9 cellular contexts compared by ENCODE assay signal in the genomic region with DNA sequence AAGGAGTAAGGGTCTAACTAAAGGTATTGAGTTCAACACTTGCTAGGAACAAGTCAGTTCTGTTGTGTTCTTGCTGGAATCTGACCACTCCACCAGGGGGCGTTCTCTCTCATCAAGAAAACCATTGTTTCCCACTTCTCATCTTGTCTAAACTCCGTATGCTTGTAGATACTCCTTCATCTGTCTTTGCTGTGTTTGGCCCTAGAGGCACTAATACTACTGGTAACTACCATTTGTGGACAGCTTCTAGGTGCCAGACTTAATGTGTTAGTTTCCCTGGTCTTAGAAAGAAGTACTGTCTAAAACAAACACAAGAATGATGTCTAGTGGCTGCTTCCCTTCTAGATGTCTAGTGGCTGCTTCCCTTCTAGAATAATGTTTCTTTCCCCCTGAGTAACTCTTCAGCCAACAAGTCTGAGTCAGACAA. TPM values are rescaled to one million over a fixed set of nuclear protein-coding genes. Genes with fewer than 3 reads are reported as not detected.
DNase-seq lines count a peak whose midpoint lies in the region; ATAC-seq and TF ChIP-seq lines count a peak whose summit lies in the region.
"Had no signal": no experiment of that assay in that cellular context is flagged by ENCODE, and none has a peak within 500 bp of the region (broad histone marks: within the 10 kb centered on the region; RNA-seq: fewer than 3 reads in every experiment).

No MANE protein-coding gene starts in this region.

- H4K20me1 ChIP-seq in DOHH2 (ENCODE audit: control insufficient read depth, insufficient read depth, low read depth, low read length), result no peaks in the 10 kb centered on the region
- no peaks in the 10 kb centered on the region for H4K20me1 ChIP-seq in KMS-11 (ENCODE audit: insufficient read depth)
- no peaks in the 10 kb centered on the region for H4K20me1 ChIP-seq in PC-9 (ENCODE audit: insufficient read depth)

- CTCF ChIA-PET in PC-9 (lab: Charles Lee), result interaction anchor here (3.3 kb wide), 1 partner anchor 147 kb away, joined by 19 read pairs; no protein-coding TSS in a partner anchor

- peak; percentile 85 for TF ChIP-seq CTCF in DOHH2 (IDR thresholded peaks at IDR 0.05; ENCODE audit: low read depth, low read length, poor library complexity, severe bottlenecking)
- peak; percentile 89 for TF ChIP-seq CTCF in KMS-11 (conservative IDR thresholded peaks at IDR 0.05; ENCODE audit: low read depth, low read length)
- TF ChIP-seq CTCF in PC-9 (conservative IDR thresholded peaks at IDR 0.05), result peak; percentile 90
- peak; percentile 81 for TF ChIP-seq CTCF in nephron progenitor cell (IDR thresholded peaks at IDR 0.05)

- no peak overlapping the region for H3K4me2 ChIP-seq in DOHH2 (ENCODE audit: low read length)
- H3K4me2 ChIP-seq in KMS-11, result no peak overlapping the region
- no peak overlapping the region for H3K4me2 ChIP-seq in PC-9

- peaks cover 10% of the 10 kb centered on the region for H3K9me3 Mint-ChIP-seq in activated T-cell treated with anti-CD3 and anti-CD28 coated beads, Interleukin-2, amount 50 U/mL, for 4 hours
- H3K9me3 Mint-ChIP-seq in nephron progenitor cell, result peaks cover 20% of the 10 kb centered on the region

- peaks cover 2% of the 10 kb centered on the region for H3K4me1 Mint-ChIP-seq in activated T-cell treated with anti-CD3 and anti-CD28 coated beads, Interleukin-2, amount 50 U/mL, for 4 hours (ENCODE audit: low read depth)
- peaks cover 5% of the 10 kb centered on the region for H3K4me1 Mint-ChIP-seq in nephron progenitor cell

- H3K9me3 ChIP-seq in DOHH2 (ENCODE audit: control insufficient read depth, insufficient read depth, low read length) (no peaks in the 10 kb centered on the region), PC-9 (ENCODE audit: insufficient read depth, low read depth) (no peaks in the 10 kb centered on the region; the same call in 1 of the 2 replicates)

- H3K4me3 Mint-ChIP-seq in activated T-cell treated with anti-CD3 and anti-CD28 coated beads, Interleukin-2, amount 50 U/mL, for 4 hours, result no peak overlapping the region
- H3K4me3 Mint-ChIP-seq in nephron progenitor cell, result no peak overlapping the region
- H3K4me3 Mint-ChIP-seq: dendritic cell treated with granulocyte-macrophage colony-stimulating factor and Interleukin-4, amounts not matched to agents 40 ng/mL and 50 ng/mL, for 4 days had no signal

- H3K4me1 ChIP-seq in DOHH2 (ENCODE audit: control insufficient read depth, low read length), result peaks cover 3% of the 10 kb centered on the region; the same call in 1 of the 2 replicates
- no peaks in the 10 kb centered on the region for H3K4me1 ChIP-seq in KMS-11 (ENCODE audit: low read depth, poor library complexity, severe bottlenecking)
- H3K4me1 ChIP-seq in PC-9 (replicated peaks; ENCODE audit: insufficient read depth), result no peaks in the 10 kb centered on the region

- H3K36me3 ChIP-seq in DOHH2 (ENCODE audit: control insufficient read depth, low read length), result no peaks in the 10 kb centered on the region
- no peaks in the 10 kb centered on the region for H3K36me3 ChIP-seq in KMS-11 (ENCODE audit: insufficient read depth)
- no peaks in the 10 kb centered on the region for H3K36me3 ChIP-seq in PC-9 (ENCODE audit: low read depth)

- H3K27ac Mint-ChIP-seq in nephron progenitor cell, result no peak overlapping the region
- H3K27ac Mint-ChIP-seq: dendritic cell treated with granulocyte-macrophage colony-stimulating factor and Interleukin-4, amounts not matched to agents 40 ng/mL and 50 ng/mL, for 4 days had no signal

- no TSS peak for BruUV-seq in PC-9 (replicated peaks; lab: Mats Ljungman, UMichigan)

- H3K9ac ChIP-seq in KMS-11, result no peak overlapping the region

- POLR2A ChIA-PET in PC-9 (lab: Charles Lee; ENCODE audit: unreplicated experiment), result no interaction called here

- no peaks in the 10 kb centered on the region for H3K9me2 ChIP-seq in DOHH2 (replicated peaks; ENCODE audit: control insufficient read depth, low read length)
- H3K9me2 ChIP-seq in PC-9 (ENCODE audit: insufficient read depth), result no peaks in the 10 kb centered on the region

- H3F3A ChIP-seq in DOHH2 (ENCODE audit: control insufficient read depth, insufficient read depth) (no peaks in the 10 kb centered on the region), PC-9 (ENCODE audit: insufficient read depth, low read depth) (no peaks in the 10 kb centered on the region)

- H3K27me3 Mint-ChIP-seq in activated T-cell treated with anti-CD3 and anti-CD28 coated beads, Interleukin-2, amount 50 U/mL, for 4 hours (ENCODE audit: low read depth), result no peaks in the 10 kb centered on the region
- H3K27me3 Mint-ChIP-seq in nephron progenitor cell (ENCODE audit: low read depth, poor library complexity), result no peaks in the 10 kb centered on the region
- H3K27me3 Mint-ChIP-seq: dendritic cell treated with granulocyte-macrophage colony-stimulating factor and Interleukin-4, amounts not matched to agents 40 ng/mL and 50 ng/mL, for 4 days had no signal

- H3K4me3 ChIP-seq in DOHH2 (ENCODE audit: low read length) (no peak overlapping the region), KMS-11 (IDR thresholded peaks at IDR 0.05; ENCODE audit: insufficient read depth, low read depth, low read length) (no peak overlapping the region), PC-9 (no peak overlapping the region)

- no peak overlapping the region for H2AFZ ChIP-seq in KMS-11 (ENCODE audit: low read depth)
- no peak overlapping the region for H2AFZ ChIP-seq in PC-9

- peaks cover 6% of the 10 kb centered on the region for H3K36me3 Mint-ChIP-seq in activated T-cell treated with anti-CD3 and anti-CD28 coated beads, Interleukin-2, amount 50 U/mL, for 4 hours (ENCODE audit: insufficient read depth)
- peaks cover 48% of the 10 kb centered on the region for H3K36me3 Mint-ChIP-seq in nephron progenitor cell (ENCODE audit: low read depth)

- intact Hi-C loops in PC-9 (cut with micrococcal nuclease; ENCODE audit: unreplicated experiment), result loop anchor here (1.0 to 10.0 kb wide), 5 partner anchors 53 to 539 kb away; no protein-coding TSS in a partner anchor

- DNase-seq in PC-9 (peak; percentile 48 to 63), fibroblast of gingiva (ENCODE audit: low read depth) (peak; percentile 76), nephron progenitor cell (peak; percentile 77), mesenteric fat pad (ENCODE audit: low spot score) (no peak)
- peak; percentile 71 for DNase-seq in activated T-cell treated with anti-CD3 and anti-CD28 coated beads, Interleukin-2, amount 50 U/mL, for 4 hours
- DNase-seq in stimulated activated naive CD4-positive, alpha-beta T cell (lab: John Stamatoyannopoulos, UW), result peak; percentile 32 to 82 (median 60)

- no peaks in the 10 kb centered on the region for H3K27me3 ChIP-seq in DOHH2 (ENCODE audit: control insufficient read depth, low read length)
- H3K27me3 ChIP-seq in KMS-11 (ENCODE audit: insufficient read depth, low read depth), result no peaks in the 10 kb centered on the region
- no peaks in the 10 kb centered on the region for H3K27me3 ChIP-seq in PC-9 (ENCODE audit: insufficient read depth, low read depth)

- H3K27ac ChIP-seq in DOHH2 (ENCODE audit: low read depth, low read length) (no peak overlapping the region), KMS-11 (no peak overlapping the region), PC-9 (no peak overlapping the region)

- ATAC-seq in activated T-cell treated with anti-CD3 and anti-CD28 coated beads, Interleukin-2, amount 50 U/mL, for 4 hours, result peak; percentile 53 to 66

- no peaks in the 10 kb centered on the region for H3K79me2 ChIP-seq in DOHH2 (ENCODE audit: control insufficient read depth, low read length)
- no peaks in the 10 kb centered on the region for H3K79me2 ChIP-seq in KMS-11 (ENCODE audit: insufficient read depth, low read depth)
- H3K79me2 ChIP-seq in PC-9 (ENCODE audit: low read depth), result no peaks in the 10 kb centered on the region

RNA-seq across cellular contexts. Expression of gene PTPDC1, which starts 18.7 kb away (rescaled TPM):
- 6.5 and 7.4 TPM in 2 replicates for total RNA-seq in PC-9 (2021)
- 1 to 10 TPM; 4.5 to 5.9 (median 4.5) TPM for total RNA-seq in activated T-cell treated with anti-CD3 and anti-CD28 coated beads, Interleukin-2, amount 50 U/mL, for 4 hours
- 13.6 TPM for total RNA-seq in mesenteric fat pad
